ENCODE assay signal across 34 cellular contexts in the genomic region with DNA sequence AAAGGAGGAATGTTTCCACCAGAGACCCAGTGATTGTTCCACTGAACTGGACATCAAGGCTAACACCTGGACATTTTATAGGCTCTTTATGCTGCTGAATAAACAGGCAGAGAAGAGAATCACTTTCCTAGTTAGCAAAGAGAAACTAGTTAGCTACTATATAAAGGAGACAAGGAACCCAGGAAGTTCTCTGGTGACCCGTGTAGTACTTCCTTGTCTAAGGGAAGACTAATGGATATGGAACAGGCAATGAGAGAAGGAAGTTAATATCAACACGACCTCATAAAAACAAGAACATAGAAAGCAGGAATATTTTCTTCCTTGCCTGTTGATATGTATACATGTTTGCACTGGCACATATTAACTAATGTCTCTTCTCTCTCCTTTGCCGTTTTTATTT.
"Had no signal": no experiment of that assay in that cellular context is flagged by ENCODE, and none has a peak within 500 bp of the region (broad histone marks: within the 10 kb centered on the region; RNA-seq: fewer than 3 reads in every experiment).

No MANE protein-coding gene starts in this region.

- ATAC-seq: activated CD4-positive, alpha-beta T cell treated with anti-CD3 and anti-CD28 coated beads for 36 hours; activated CD4-positive, CD25-positive, alpha-beta regulatory T cell treated with anti-CD3 and anti-CD28 coated beads, Interleukin-2, amount 50 U/mL, for 24 hours; activated CD8-positive, alpha-beta T cell treated with anti-CD3 and anti-CD28 coated beads, Interleukin-2, amount 10 ng/mL, durations not matched to agents 7 days and 5 days; activated naive CD8-positive, alpha-beta T cell treated with anti-CD3 and anti-CD28 coated beads, Interleukin-2, amount 50 U/mL, for 24 hours; PC-3; WTC11 had no signal

- H3K4me3 Mint-ChIP-seq: activated CD4-positive, alpha-beta T cell treated with anti-CD3 and anti-CD28 coated beads for 36 hours; activated CD4-positive, alpha-beta T cell treated with anti-CD3 and anti-CD28 coated beads, Interleukin-2, amount 10 ng/mL, durations not matched to agents 7 days and 5 days; activated CD8-positive, alpha-beta T cell treated with anti-CD3 and anti-CD28 coated beads, Interleukin-2, amount 10 ng/mL, durations not matched to agents 7 days and 5 days; activated naive CD4-positive, alpha-beta T cell treated with anti-CD3 and anti-CD28 coated beads, Interleukin-2, amount 10 ng/mL, durations not matched to agents 7 days and 5 days; activated naive CD8-positive, alpha-beta T cell; activated naive CD8-positive, alpha-beta T cell treated with anti-CD3 and anti-CD28 coated beads, Interleukin-2, amount 50 U/mL, for 24 hours; activated T-cell treated with anti-CD3 and anti-CD28 coated beads, Interleukin-2, amount 50 U/mL, for 24 hours; brain; T-helper 1 cell treated with Interleukin-12 subunit alpha and Interleukin-12 subunit beta and Interleukin-4 antibody, amounts not matched to agents 30 μg/mL and 1 μg/mL, for 36 hours; T-helper 2 cell treated with Interferon-gamma antibody and Interleukin-4, amounts not matched to agents 5 μg/mL and 100 μg/mL, for 36 hours; WTC11 had no signal

- FAIRE-seq: bronchial epithelial cell, TTC549 had no signal

- H3K27ac ChIP-seq: Peyer's patch, SJSA1 had no signal

- H3K36me3 Mint-ChIP-seq: activated naive CD4-positive, alpha-beta T cell treated with anti-CD3 and anti-CD28 coated beads, Interleukin-2, amount 10 ng/mL, durations not matched to agents 7 days and 5 days; activated naive CD8-positive, alpha-beta T cell; brain; WTC11 had no signal

- H3K4me2 ChIP-seq: SK-N-SH had no signal

- H3K9me3 Mint-ChIP-seq: activated CD4-positive, alpha-beta T cell treated with anti-CD3 and anti-CD28 coated beads, Interleukin-2, amount 10 ng/mL, durations not matched to agents 7 days and 5 days; activated naive CD4-positive, alpha-beta T cell treated with anti-CD3 and anti-CD28 coated beads, Interleukin-2, amount 10 ng/mL, durations not matched to agents 7 days and 5 days; activated naive CD8-positive, alpha-beta T cell treated with anti-CD3 and anti-CD28 coated beads, Interleukin-2, amount 50 U/mL, for 24 hours; activated T-cell treated with anti-CD3 and anti-CD28 coated beads, Interleukin-2, amount 50 U/mL, for 24 hours; activated T-helper 2 cell treated with anti-CD3 and anti-CD28 coated beads, Interferon-gamma antibody, Interleukin-2, Interleukin-4, amounts not matched to agents 10 μg/mL and 5 μg/mL and 100 μg/mL, durations not matched to agents 14 hours and 24 hours and 36 hours; T-helper 1 cell treated with Interleukin-12 subunit alpha and Interleukin-12 subunit beta and Interleukin-4 antibody, amounts not matched to agents 30 μg/mL and 1 μg/mL, for 36 hours; T-helper 2 cell treated with Interferon-gamma antibody and Interleukin-4, amounts not matched to agents 5 μg/mL and 100 μg/mL, for 36 hours had no signal

- H3K4me1 Mint-ChIP-seq: activated CD4-positive, alpha-beta T cell treated with anti-CD3 and anti-CD28 coated beads for 36 hours; activated CD4-positive, alpha-beta T cell treated with anti-CD3 and anti-CD28 coated beads, Interleukin-2, amount 10 ng/mL, durations not matched to agents 7 days and 5 days; activated naive CD4-positive, alpha-beta T cell treated with anti-CD3 and anti-CD28 coated beads, Interleukin-2, amount 10 ng/mL, durations not matched to agents 7 days and 5 days; activated naive CD8-positive, alpha-beta T cell treated with anti-CD3 and anti-CD28 coated beads, Interleukin-2, amount 50 U/mL, for 24 hours had no signal

- H3K36me3 ChIP-seq: Peyer's patch, SJSA1 had no signal

- H3K4me1 ChIP-seq: Peyer's patch, SJSA1 had no signal

- H3K27ac Mint-ChIP-seq: activated CD4-positive, alpha-beta T cell treated with anti-CD3 and anti-CD28 coated beads for 36 hours; activated CD4-positive, alpha-beta T cell treated with anti-CD3 and anti-CD28 coated beads, Interleukin-2, amount 10 ng/mL, durations not matched to agents 7 days and 5 days; activated CD8-positive, alpha-beta T cell treated with anti-CD3 and anti-CD28 coated beads, Interleukin-2, amount 10 ng/mL, durations not matched to agents 7 days and 5 days; activated naive CD4-positive, alpha-beta T cell treated with anti-CD3 and anti-CD28 coated beads, Interleukin-2, amount 10 ng/mL, durations not matched to agents 7 days and 5 days; activated naive CD8-positive, alpha-beta T cell; activated naive CD8-positive, alpha-beta T cell treated with anti-CD3 and anti-CD28 coated beads, Interleukin-2, amount 50 U/mL, for 24 hours; activated T-cell treated with anti-CD3 and anti-CD28 coated beads, Interleukin-2, amount 50 U/mL, for 24 hours; activated T-helper 2 cell treated with anti-CD3 and anti-CD28 coated beads, Interferon-gamma antibody, Interleukin-2, Interleukin-4, amounts not matched to agents 10 μg/mL and 5 μg/mL and 100 μg/mL, durations not matched to agents 14 hours and 24 hours and 36 hours; brain; T-helper 1 cell treated with Interleukin-12 subunit alpha and Interleukin-12 subunit beta and Interleukin-4 antibody, amounts not matched to agents 30 μg/mL and 1 μg/mL, for 36 hours; T-helper 2 cell treated with Interferon-gamma antibody and Interleukin-4, amounts not matched to agents 5 μg/mL and 100 μg/mL, for 36 hours; WTC11 had no signal

- DNase-seq: activated CD4-positive, alpha-beta T cell treated with anti-CD3 and anti-CD28 coated beads for 36 hours; activated CD4-positive, alpha-beta T cell treated with anti-CD3 and anti-CD28 coated beads, Interleukin-2, amount 10 ng/mL, durations not matched to agents 7 days and 5 days; activated CD4-positive, alpha-beta T cell treated with anti-CD3 and anti-CD28 coated beads, Interleukin-2, amount 50 U/mL, for 48 hours; activated CD8-positive, alpha-beta T cell treated with anti-CD3 and anti-CD28 coated beads, Interleukin-2, amount 10 ng/mL, durations not matched to agents 7 days and 5 days; activated gamma-delta T cell treated with Interleukin-2 at 50 U/mL for 16 hours; activated naive CD4-positive, alpha-beta T cell treated with anti-CD3 and anti-CD28 coated beads, Interleukin-2, amount 10 ng/mL, durations not matched to agents 7 days and 5 days; activated naive CD8-positive, alpha-beta T cell treated with anti-CD3 and anti-CD28 coated beads, Interleukin-2, amount 50 U/mL, for 24 hours; activated T-cell treated with anti-CD3 and anti-CD28 coated beads, Interleukin-2, amount 50 U/mL, for 24 hours; anterior cingulate cortex; caudate nucleus; cerebellar nuclear complex; NCI-H1105; NCI-H1694; NCI-H1930; NCI-H2107; NCI-H2171; NCI-H524; NCI-H82; NK-92 treated with Interleukin-12 subunit alpha and Interleukin-12 subunit beta, amount 100 ng/mL, for 24 hours; PC-3; Peyer's patch; RPMI8226; SHP77 treated with DMSO at 0.1 percent for 48 hours; SK-N-SH had no signal

- H3K9me3 ChIP-seq: Peyer's patch, SK-N-SH had no signal

- H3K4me3 ChIP-seq: Peyer's patch, SJSA1 had no signal
